Comparison of ENCODE assay signal across 21 cellular contexts in the genomic region with DNA sequence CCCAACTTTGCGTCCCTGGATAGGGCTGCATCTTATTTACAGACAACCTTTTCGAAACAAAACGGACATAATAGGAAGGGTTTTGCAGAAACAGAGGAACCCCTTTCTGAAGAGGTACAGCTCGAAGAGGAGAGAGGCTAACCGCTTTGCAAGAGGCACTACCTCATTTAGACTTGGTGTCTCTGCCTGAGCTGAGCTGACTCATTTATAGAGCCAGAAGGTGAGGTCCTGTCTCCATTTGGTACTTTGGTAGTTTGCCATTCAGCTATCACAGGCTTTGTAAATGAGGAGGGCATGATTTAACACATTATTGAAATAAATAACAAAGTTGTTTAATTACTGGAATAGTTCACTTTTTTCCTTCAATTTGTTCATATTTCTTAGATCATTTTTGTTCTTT. TPM values are rescaled to one million over a fixed set of nuclear protein-coding genes. Genes with fewer than 3 reads are reported as not detected.
DNase-seq lines count a peak whose midpoint lies in the region; ATAC-seq, FAIRE-seq and TF ChIP-seq lines count a peak whose summit lies in the region.
"Had no signal": no experiment of that assay in that cellular context is flagged by ENCODE, and none has a peak within 500 bp of the region (broad histone marks: within the 10 kb centered on the region; RNA-seq: fewer than 3 reads in every experiment).

No MANE protein-coding gene starts in this region.

- no peak for TF ChIP-seq EP300 in GM12878 (IDR thresholded peaks at IDR 0.05; ENCODE audit: borderline replicate concordance in 1 of 2, control insufficient read depth in 1 of 2, low read depth in 2 of 2, low read length in 2 of 2)

- no peak for TF ChIP-seq RAD21 in GM12878 (IDR thresholded peaks at IDR 0.05; ENCODE audit: insufficient read depth, low read depth, low read length)

- H3K27ac ChIP-seq in GM12878 (ENCODE audit: control insufficient read depth, insufficient read depth) (no peak overlapping the region), pancreas (no peak overlapping the region)
- H3K27ac ChIP-seq: A549, SJCRH30 had no signal

- peaks cover 12% of the 10 kb centered on the region for H3K4me1 Mint-ChIP-seq in T-helper 17 cell

- intact Hi-C loops in GM12878 (cut with micrococcal nuclease; ENCODE audit: unreplicated experiment): loop anchor here (10.0 kb wide), 3 partner anchors 518 to 688 kb away; no protein-coding TSS in a partner anchor
- intact Hi-C loops in pancreas (cut with DNase I): loop anchor here in 2 of 3 donors (5.0 to 10.0 kb wide), 2 partner anchors 870 to 878 kb away; no protein-coding TSS in a partner anchor

- H3K79me2 ChIP-seq in GM12878 (ENCODE audit: control insufficient read depth, insufficient read depth, low read length): no peaks in the 10 kb centered on the region

- FAIRE-seq in GM12878 (lab: Jason Lieb, UNC): no peak
- FAIRE-seq in pancreas (lab: Jason Lieb, UNC): no peak
- FAIRE-seq: A549, GM19239, K562 had no signal

- DNase-seq in G401 (ENCODE audit: low spot score): peak; percentile 12
- DNase-seq in GM12878 (ENCODE audit: low read depth, low spot score): no peak
- no peak for DNase-seq in pancreas
- DNase-seq in glomerular visceral epithelial cell (ENCODE audit: extremely low spot score): no peak
- DNase-seq in T-helper 17 cell: no peak
- DNase-seq in ecto neural progenitor cell (ENCODE audit: low spot score): no peak
- DNase-seq: Caco-2, DMS79 treated with DMSO at 0.1 percent for 48 hours, GDM1, NCI-H1436 treated with DMSO at 0.1 percent for 48 hours, RPMI8226, SJCRH30 had no signal

- no TSS peak for BruUV-seq in GM12878 (replicated peaks; lab: Mats Ljungman, UMichigan)

- H2AFZ ChIP-seq in GM12878 (ENCODE audit: control insufficient read depth, low read depth, low read length): no peak overlapping the region

- POLR2A ChIA-PET in GM12878 (lab: Charles Lee): no interaction called here

- no peaks in the 10 kb centered on the region for H3K4me1 ChIP-seq in GM12878 (ENCODE audit: control insufficient read depth, insufficient read depth, low read length)
- H3K4me1 ChIP-seq in pancreas: peaks cover 0 to 5% (median 0%) of the 10 kb centered on the region in 3 donors

- peaks cover 55% of the 10 kb centered on the region for H3K27me3 Mint-ChIP-seq in T-helper 17 cell

- H3K27me3 ChIP-seq in GM12878 (replicated peaks in 1 of 2; ENCODE audit: control insufficient read depth in 2 of 2, insufficient read depth in 2 of 2, low read length in 1 of 2): peaks cover 7 to 13% of the 10 kb centered on the region in 2 experiments; a peak in 3 of 4 replicates
- peaks cover 0 to 5% (median 0%) of the 10 kb centered on the region in 4 donors for H3K27me3 ChIP-seq in pancreas
- H3K27me3 ChIP-seq: SJCRH30 had no signal

- no peak for TF ChIP-seq CTCF in GM12878 (IDR thresholded peaks at IDR 0.05 in 2 of 3, conservative IDR thresholded peaks at IDR 0.05 in 1 of 3; ENCODE audit: control insufficient read depth in 2 of 3, extremely low read depth in 1 of 3, insufficient read depth in 1 of 3, low read depth in 3 of 3, low read length in 3 of 3)
- TF ChIP-seq CTCF in pancreas (IDR thresholded peaks at IDR 0.05): no peak

- H3K27ac Mint-ChIP-seq in T-helper 17 cell: no peak overlapping the region
- H3K27ac Mint-ChIP-seq: CD14-positive monocyte; T-helper 2 cell treated with Interferon-gamma antibody and Interleukin-4, amounts not matched to agents 5 μg/mL and 100 μg/mL, for 36 hours had no signal

- RAD21 ChIA-PET in GM12878 (lab: Charles Lee; ENCODE audit: unreplicated experiment): interaction anchor here (0.8 kb wide), 1 partner anchor 870 kb away, joined by 3 read pairs; no protein-coding TSS in a partner anchor

- no peak for TF ChIP-seq POLR2A in GM12878 (IDR thresholded peaks at IDR 0.05; ENCODE audit: low read depth, low read length)

- CTCF ChIA-PET in GM12878 (lab: Yijun Ruan, JAX): no interaction called here

- no peaks in the 10 kb centered on the region for H3K36me3 ChIP-seq in GM12878 (ENCODE audit: control insufficient read depth in 2 of 2, insufficient read depth in 2 of 2, low read length in 1 of 2)
- no peaks in the 10 kb centered on the region for H3K36me3 ChIP-seq in pancreas
- H3K36me3 ChIP-seq: SJCRH30 had no signal

- 9% methylated on average over 5 of the region's 5 CpGs for WGBS in GM12878 (ENCODE audit: insufficient coverage, insufficient replicate concordance, low lambda C conversion rate, missing lambda C conversion rate)
- 75 to 83% methylated on average over 5 of the region's 5 CpGs for WGBS in pancreas, 2 donors

- H3K9ac ChIP-seq in GM12878 (ENCODE audit: control insufficient read depth, insufficient read depth, low read length): no peak overlapping the region

- H3K4me3 ChIP-seq in GM12878: no peak overlapping the region
- H3K4me3 ChIP-seq in pancreas: no peak overlapping the region
- H3K4me3 ChIP-seq: A549, K562, SJCRH30 had no signal

- no peaks in the 10 kb centered on the region for H3K9me3 ChIP-seq in GM12878 (replicated peaks; ENCODE audit: control insufficient read depth, insufficient read depth, low read length)
- H3K9me3 ChIP-seq in pancreas: no peaks in the 10 kb centered on the region
- no peaks in the 10 kb centered on the region for H3K9me3 ChIP-seq in T-helper 17 cell (ENCODE audit: control insufficient read depth, low read length, poor library complexity, severe bottlenecking)
- H3K9me3 ChIP-seq: A549, SJCRH30 had no signal

- no peak overlapping the region for H3K4me3 Mint-ChIP-seq in T-helper 17 cell
- H3K4me3 Mint-ChIP-seq: T-helper 2 cell treated with Interferon-gamma antibody and Interleukin-4, amounts not matched to agents 5 μg/mL and 100 μg/mL, for 36 hours had no signal

- in situ Hi-C loops in G401 (cut with HindIII; ENCODE audit: low sequenced_read_pairs) (no loop called here), GM12878 (cut with MboI) (loop anchor here (25.0 kb wide), 1 partner anchor 895 kb away; no protein-coding TSS in a partner anchor)

- ATAC-seq in GM19035 (IDR thresholded peaks at IDR 0.05; ENCODE audit: unreplicated experiment) (peak; percentile 57), HG03520 (IDR thresholded peaks at IDR 0.05; ENCODE audit: unreplicated experiment) (peak; percentile 47), GM12878 (peak; percentile 65), pancreas (no peak), T-helper 17 cell (no peak)
- ATAC-seq: A549, HCT116, K562 had no signal

- SMC1A ChIA-PET in GM12878 (lab: Charles Lee; ENCODE audit: uncharacterized antibody, unreplicated experiment): no interaction called here

- H4K20me1 ChIP-seq in GM12878 (ENCODE audit: control insufficient read depth, insufficient read depth): no peaks in the 10 kb centered on the region

- peaks cover 6% of the 10 kb centered on the region for H3K36me3 Mint-ChIP-seq in T-helper 17 cell (ENCODE audit: low read depth)

- no peak overlapping the region for H3K4me2 ChIP-seq in GM12878 (ENCODE audit: control insufficient read depth, insufficient read depth)
- H3K4me2 ChIP-seq: A549 had no signal

TF ChIP-seq in GM12878, 131 proteins besides CTCF, POLR2A, EP300 and RAD21 (continues in another document):
- no peak for TF ChIP-seq YBX1 (IDR thresholded peaks at IDR 0.05)
- no peak for TF ChIP-seq SUZ12 (IDR thresholded peaks at IDR 0.05; ENCODE audit: unreplicated experiment)
- TF ChIP-seq MEF2B (IDR thresholded peaks at IDR 0.05; ENCODE audit: partially characterized antibody, poor library complexity, severe bottlenecking): no peak
- no peak for TF ChIP-seq CBFB (IDR thresholded peaks at IDR 0.05; ENCODE audit: low read depth)
- TF ChIP-seq, protein P1, sequence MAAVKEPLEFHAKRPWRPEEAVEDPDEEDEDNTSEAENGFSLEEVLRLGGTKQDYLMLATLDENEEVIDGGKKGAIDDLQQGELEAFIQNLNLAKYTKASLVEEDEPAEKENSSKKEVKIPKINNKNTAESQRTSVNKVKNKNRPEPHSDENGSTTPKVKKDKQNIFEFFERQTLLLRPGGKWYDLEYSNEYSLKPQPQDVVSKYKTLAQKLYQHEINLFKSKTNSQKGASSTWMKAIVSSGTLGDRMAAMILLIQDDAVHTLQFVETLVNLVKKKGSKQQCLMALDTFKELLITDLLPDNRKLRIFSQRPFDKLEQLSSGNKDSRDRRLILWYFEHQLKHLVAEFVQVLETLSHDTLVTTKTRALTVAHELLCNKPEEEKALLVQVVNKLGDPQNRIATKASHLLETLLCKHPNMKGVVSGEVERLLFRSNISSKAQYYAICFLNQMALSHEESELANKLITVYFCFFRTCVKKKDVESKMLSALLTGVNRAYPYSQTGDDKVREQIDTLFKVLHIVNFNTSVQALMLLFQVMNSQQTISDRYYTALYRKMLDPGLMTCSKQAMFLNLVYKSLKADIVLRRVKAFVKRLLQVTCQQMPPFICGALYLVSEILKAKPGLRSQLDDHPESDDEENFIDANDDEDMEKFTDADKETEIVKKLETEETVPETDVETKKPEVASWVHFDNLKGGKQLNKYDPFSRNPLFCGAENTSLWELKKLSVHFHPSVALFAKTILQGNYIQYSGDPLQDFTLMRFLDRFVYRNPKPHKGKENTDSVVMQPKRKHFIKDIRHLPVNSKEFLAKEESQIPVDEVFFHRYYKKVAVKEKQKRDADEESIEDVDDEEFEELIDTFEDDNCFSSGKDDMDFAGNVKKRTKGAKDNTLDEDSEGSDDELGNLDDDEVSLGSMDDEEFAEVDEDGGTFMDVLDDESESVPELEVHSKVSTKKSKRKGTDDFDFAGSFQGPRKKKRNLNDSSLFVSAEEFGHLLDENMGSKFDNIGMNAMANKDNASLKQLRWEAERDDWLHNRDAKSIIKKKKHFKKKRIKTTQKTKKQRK (IDR thresholded peaks at IDR 0.05; ENCODE audit: low read depth, low read length): no peak
- no peak for TF ChIP-seq EED (IDR thresholded peaks at IDR 0.05; ENCODE audit: low read depth)

RNA-seq across cellular contexts. Expression of a gene that starts 2.2 kb away (rescaled TPM):
- not detected in 2 replicates for total RNA-seq in G401 (2014; rRNA removed; shearing (Covaris generic))
- total RNA-seq in GM12878 (2013; cell fraction: nucleolus; rRNA removed): not detected in 2 replicates
- not detected in 2 replicates for total RNA-seq in GM12878 (2014; rRNA removed)
- not detected in 2 replicates for total RNA-seq in GM12878 (2014; rRNA removed; fragmentation: Illumina TruSeq; extraction: Trizol)
- total RNA-seq in GM12878 (2021): not detected in 2 replicates
- polyA plus RNA-seq in GM12878 (2011; ENCODE audit: low read depth): not detected
- polyA plus RNA-seq in GM12878 (2011; rRNA removed): not detected in 2 replicates
- polyA plus RNA-seq in GM12878 (2011; cell fraction: cytosol; rRNA removed): not detected in 2 replicates
- polyA plus RNA-seq in GM12878 (2011; cell fraction: nucleus; rRNA removed): not detected in 2 replicates
- not detected in 2 replicates for polyA plus RNA-seq in GM12878 (2012)
- polyA plus RNA-seq in GM12878 (2014; fragmentation: Illumina TruSeq; extraction: Trizol): not detected in 2 replicates
- not detected for polyA plus RNA-seq in GM12878 (2014; fragmentation: Nextera tagmentation; extraction: Ambion mirVana)
- not detected in 2 replicates for polyA plus RNA-seq in GM12878 (2014; rRNA removed)
- polyA plus RNA-seq in GM12878 (2016; fragmentation: Nextera tagmentation; extraction: Ambion mirVana): not detected
- polyA minus RNA-seq in GM12878 (2011; rRNA and poly(A)+ RNA removed): not detected in 2 replicates
- not detected in 2 replicates for polyA minus RNA-seq in GM12878 (2011; cell fraction: cytosol; rRNA and poly(A)+ RNA removed)
- not detected in 2 replicates for polyA minus RNA-seq in GM12878 (2011; cell fraction: nucleus; rRNA and poly(A)+ RNA removed)
- total RNA-seq in pancreas: under 1 TPM in 1 of 6 donors, not detected in 5; 0.19 TPM
- not detected for polyA plus RNA-seq in pancreas
- total RNA-seq in T-helper 17 cell: not detected
- total RNA-seq: Caco-2, K562, OCI-LY7, SJCRH30 had no signal
- polyA plus RNA-seq: A549, CD14-positive monocyte, K562 had no signal

Comparison
In these comparisons a context has a peak if more than half of its experiments do, and no peak if none do; other contexts are left out.
1. ATAC-seq: peak in GM19035 (single experiment), HG03520 (single experiment) and GM12878 (single experiment); none in pancreas (0 of 4) and T-helper 17 cell (single experiment).